In genomic region chr1:53110370-53111072, GRCh38 we compare ENCODE assay signal across 10 cellular contexts. TPM values are rescaled to one million over a fixed set of nuclear protein-coding genes. Genes with fewer than 3 reads are reported as not detected.
DNase-seq lines count a peak whose midpoint lies in the region; ATAC-seq and TF ChIP-seq lines count a peak whose summit lies in the region.
"Had no signal": no experiment of that assay in that cellular context is flagged by ENCODE, and none has a peak within 500 bp of the region (broad histone marks: within the 10 kb centered on the region; RNA-seq: fewer than 3 reads in every experiment).

No MANE protein-coding gene starts in this region.

- H3K9me3 ChIP-seq in IMR-90 (ENCODE audit: control insufficient read depth, insufficient read depth, low read length) (peaks cover 17% of the 10 kb centered on the region), MM.1S (replicated peaks; ENCODE audit: insufficient read depth, low read length) (no peaks in the 10 kb centered on the region)
- no peaks in the 10 kb centered on the region for H3K9me3 ChIP-seq in CD4-positive, alpha-beta memory T cell (ENCODE audit: control insufficient read depth in 1 of 2, low read length in 2 of 2)

- no peaks in the 10 kb centered on the region for H3F3A ChIP-seq in MM.1S (ENCODE audit: insufficient read depth, low read length)

- H3K4me2 ChIP-seq in IMR-90 (ENCODE audit: low read depth, low read length) = no peak overlapping the region
- no peak overlapping the region for H3K4me2 ChIP-seq in MM.1S (ENCODE audit: low read depth, low read length)
- H3K4me2 ChIP-seq in mesendoderm (ENCODE audit: low read length) = no peak overlapping the region

- CTCF ChIA-PET in IMR-90 (lab: Yijun Ruan, JAX) = no interaction called here
- CTCF ChIA-PET in CD4-positive, alpha-beta memory T cell (lab: Charles Lee; ENCODE audit: partially characterized antibody) = no interaction called here

- H3K79me1 ChIP-seq in IMR-90 (ENCODE audit: low read depth in 1 of 2, low read length in 2 of 2) (peaks cover 0 to 3% of the 10 kb centered on the region in 2 experiments; a peak in 1 of 4 replicates), mesendoderm (ENCODE audit: low read length) (no peaks in the 10 kb centered on the region)

- H3K79me2 ChIP-seq in MM.1S (ENCODE audit: low read length) (no peaks in the 10 kb centered on the region), mesendoderm (ENCODE audit: control insufficient read depth, insufficient read depth, low read length) (no peaks in the 10 kb centered on the region)

- peak overlapping the region; percentile 99 for H2BK20ac ChIP-seq in IMR-90 (ENCODE audit: low read depth, low read length)

- intact Hi-C loops in IMR-90 (cut with micrococcal nuclease) = no loop called here
- intact Hi-C loops in CD4-positive, alpha-beta memory T cell (cut with micrococcal nuclease) = no loop called here

- TF ChIP-seq POLR2A in IMR-90 (IDR thresholded peaks at IDR 0.05; ENCODE audit: low read depth, low read length) = no peak

- H3K4ac ChIP-seq in IMR-90 (ENCODE audit: low read depth, low read length) (peak overlapping the region; percentile 96), mesendoderm (ENCODE audit: low read depth, low read length) (no peak overlapping the region)

- H3K27me3 ChIP-seq in IMR-90 (ENCODE audit: control insufficient read depth, insufficient read depth, low read length) (no peaks in the 10 kb centered on the region), MM.1S (replicated peaks; ENCODE audit: insufficient read depth, low read length) (no peaks in the 10 kb centered on the region), mesendoderm (ENCODE audit: insufficient read depth, low read length, poor library complexity) (no peaks in the 10 kb centered on the region)
- no peaks in the 10 kb centered on the region for H3K27me3 ChIP-seq in CD4-positive, alpha-beta memory T cell (ENCODE audit: insufficient read depth, low read length)

- H3K27me3 Mint-ChIP-seq in CD4-positive, alpha-beta memory T cell = peaks cover 3 to 9% of the 10 kb centered on the region in 2 donors

- peak overlapping the region; percentile 72 for H3K14ac ChIP-seq in IMR-90 (replicated peaks; ENCODE audit: low read depth, low read length)

- H3K27ac Mint-ChIP-seq in CD4-positive, alpha-beta memory T cell = no peak overlapping the region

- H3K36me3 ChIP-seq in IMR-90 (ENCODE audit: control insufficient read depth, insufficient read depth, low read length) = no peaks in the 10 kb centered on the region
- H3K36me3 ChIP-seq in MM.1S (replicated peaks; ENCODE audit: insufficient read depth, low read length) = no peaks in the 10 kb centered on the region
- no peaks in the 10 kb centered on the region for H3K36me3 ChIP-seq in mesendoderm (ENCODE audit: control insufficient read depth, insufficient read depth, low read length)
- H3K36me3 ChIP-seq in CD4-positive, alpha-beta memory T cell (ENCODE audit: insufficient read depth, low read length) = no peaks in the 10 kb centered on the region
- H3K36me3 ChIP-seq: spleen had no signal

- H3K36me3 Mint-ChIP-seq in CD4-positive, alpha-beta memory T cell = no peaks in the 10 kb centered on the region
- H3K36me3 Mint-ChIP-seq: immature natural killer cell had no signal

- no peaks in the 10 kb centered on the region for H3K9me3 Mint-ChIP-seq in CD4-positive, alpha-beta memory T cell
- H3K9me3 Mint-ChIP-seq: immature natural killer cell had no signal

- H3K27ac ChIP-seq in IMR-90 (ENCODE audit: insufficient read depth, low read length) (peak overlapping the region; percentile 50), MM.1S (ENCODE audit: low read length) (no peak overlapping the region), mesendoderm (ENCODE audit: low read depth, low read length) (no peak overlapping the region)
- H3K27ac ChIP-seq in CD4-positive, alpha-beta memory T cell (ENCODE audit: low read depth, low read length) = no peak overlapping the region
- H3K27ac ChIP-seq: spleen had no signal

- H4K20me1 ChIP-seq in IMR-90 (ENCODE audit: insufficient read depth, low read length) (no peaks in the 10 kb centered on the region), MM.1S (ENCODE audit: insufficient read depth, low read length) (no peaks in the 10 kb centered on the region)

- peak overlapping the region; percentile 57 for H2AK9ac ChIP-seq in IMR-90 (replicated peaks; ENCODE audit: low read depth, low read length, poor library complexity)

- H3K23ac ChIP-seq in IMR-90 (ENCODE audit: low read depth, low read length) (peak overlapping the region; percentile 48; the same call in 1 of the 2 replicates), mesendoderm (ENCODE audit: low read length) (no peak overlapping the region)

- peaks cover 41% of the 10 kb centered on the region for H3K9me1 ChIP-seq in IMR-90 (ENCODE audit: insufficient read depth, low read length)

- BruUV-seq in IMR-90 (replicated peaks; lab: Mats Ljungman, UMichigan) = no TSS peak

- H3K9ac ChIP-seq in IMR-90 (ENCODE audit: low read depth, low read length) (no peak overlapping the region), MM.1S (ENCODE audit: low read length) (no peak overlapping the region), mesendoderm (ENCODE audit: low read length) (no peak overlapping the region)

- in situ Hi-C loops in IMR-90 (cut with MboI; ENCODE audit: low sequenced_read_pairs) = no loop called here

- H4K5ac ChIP-seq in IMR-90 (ENCODE audit: low read depth, low read length) (peak overlapping the region; percentile 82), mesendoderm (ENCODE audit: low read length) (no peak overlapping the region)

- peaks cover 10 to 20% (median 12%) of the 10 kb centered on the region in 4 donors for H3K4me1 Mint-ChIP-seq in CD4-positive, alpha-beta memory T cell

- H3K4me3 Mint-ChIP-seq in CD4-positive, alpha-beta memory T cell = no peak overlapping the region

- H2AK5ac ChIP-seq in IMR-90 (ENCODE audit: low read depth, low read length) (peak overlapping the region; percentile 99), mesendoderm (ENCODE audit: low read length) (no peak overlapping the region)

- DNase-seq in IMR-90 = peak; percentile 66
- peak; percentile 73 for DNase-seq in SIG-M5 (lab: John Stamatoyannopoulos, UW)
- DNase-seq in fibroblast of villous mesenchyme (ENCODE audit: low read depth) = peak; percentile 81
- DNase-seq in stimulated activated CD8-positive, alpha-beta memory T cell treated with anti-CD3 and anti-CD28 coated beads, Interleukin-2, amount 100 ng/mL, for 48 hours (ENCODE audit: low read depth in 2 of 2) = peak; percentile 19 to 35
- no peak for DNase-seq in MM.1S
- no peak for DNase-seq in mesendoderm
- DNase-seq in CD4-positive, alpha-beta memory T cell = no peak
- DNase-seq: immature natural killer cell, spleen had no signal

- TF ChIP-seq RAD21 in IMR-90 (IDR thresholded peaks at IDR 0.05; ENCODE audit: low read length) = no peak

- peak overlapping the region; percentile 83; the same call in 2 of the 3 replicates for H2BK15ac ChIP-seq in IMR-90 (ENCODE audit: low read depth, low read length)
- no peak overlapping the region for H2BK15ac ChIP-seq in mesendoderm (replicated peaks; ENCODE audit: low read depth)

- H3K4me1 ChIP-seq in IMR-90 (ENCODE audit: control insufficient read depth, insufficient read depth, low read length) (peaks cover 38% of the 10 kb centered on the region), MM.1S (ENCODE audit: low read length) (no peaks in the 10 kb centered on the region), mesendoderm (ENCODE audit: control insufficient read depth, low read depth, low read length) (peaks cover 2% of the 10 kb centered on the region)
- no peaks in the 10 kb centered on the region for H3K4me1 ChIP-seq in CD4-positive, alpha-beta memory T cell (ENCODE audit: insufficient read depth, low read length)

- H3K56ac ChIP-seq in IMR-90 (ENCODE audit: extremely low read depth, insufficient read depth, low read length) (peak overlapping the region; percentile 49; the same call in 1 of the 2 replicates), mesendoderm (ENCODE audit: low read length) (no peak overlapping the region)

- H3K18ac ChIP-seq in IMR-90 (ENCODE audit: low read depth, low read length) = peak overlapping the region; percentile 47
- H3K18ac ChIP-seq in mesendoderm (ENCODE audit: low read length) = no peak overlapping the region

- H2AFZ ChIP-seq in IMR-90 (replicated peaks; ENCODE audit: low read length, poor library complexity) (peak overlapping the region; percentile 74), MM.1S (ENCODE audit: low read length) (no peak overlapping the region)

- 60% methylated on average over 2 of the region's 18 CpGs; no CpG with 5 or more reads in 1 of the 2 experiments for WGBS in IMR-90 (ENCODE audit: extremely low coverage in 2 of 2, insufficient read length in 1 of 2), 2 experiments
- WGBS in mesendoderm (ENCODE audit: extremely low coverage, insufficient coverage, low lambda C conversion rate) = no CpG with 5 or more reads among the region's 18 CpGs

- H2BK5ac ChIP-seq in IMR-90 (ENCODE audit: low read depth, low read length, poor library complexity, severe bottlenecking) (peak overlapping the region; percentile 73), mesendoderm (ENCODE audit: low read length) (no peak overlapping the region)

- H3K4me3 ChIP-seq in IMR-90 (ENCODE audit: insufficient read depth, low read depth, low read length) (no peak overlapping the region), fibroblast of villous mesenchyme (ENCODE audit: low read depth, low read length) (no peak overlapping the region), MM.1S (ENCODE audit: low read length) (no peak overlapping the region), mesendoderm (ENCODE audit: low read length) (no peak overlapping the region)
- no peak overlapping the region for H3K4me3 ChIP-seq in CD4-positive, alpha-beta memory T cell (ENCODE audit: low read length in 2 of 2)
- H3K4me3 ChIP-seq: spleen had no signal

- peak overlapping the region; percentile 98 for H4K91ac ChIP-seq in IMR-90 (ENCODE audit: insufficient read depth, low read depth, low read length)

- peak overlapping the region; percentile 61 to 88; a peak in 3 of 4 replicates for H4K8ac ChIP-seq in IMR-90 (ENCODE audit: low read depth in 2 of 2, low read length in 2 of 2)
- H4K8ac ChIP-seq in mesendoderm (ENCODE audit: low read depth, low read length) = no peak overlapping the region

- ATAC-seq in IMR-90 (ENCODE audit: low read depth) (no peak), GM19324 (IDR thresholded peaks at IDR 0.05; ENCODE audit: low FRiP score, unreplicated experiment) (no peak)

- POLR2A ChIA-PET in IMR-90 (lab: Charles Lee; ENCODE audit: unreplicated experiment) = no interaction called here
- POLR2A ChIA-PET in CD4-positive, alpha-beta memory T cell (lab: Charles Lee; ENCODE audit: partially characterized antibody) = no interaction called here

- TF ChIP-seq CTCF in IMR-90 (conservative IDR thresholded peaks at IDR 0.05; ENCODE audit: low read depth, low read length) (no peak), fibroblast of villous mesenchyme (IDR thresholded peaks at IDR 0.05; ENCODE audit: insufficient read depth, low read depth, low read length) (no peak), MM.1S (IDR thresholded peaks at IDR 0.05; ENCODE audit: low read length) (no peak)

- dilution Hi-C loops in IMR-90 (cut with HindIII; ENCODE audit: low sequenced_read_pairs, unreplicated experiment) = no loop called here

- no peaks in the 10 kb centered on the region for H3K9me2 ChIP-seq in MM.1S (replicated peaks; ENCODE audit: insufficient read depth, low read length)

- peak overlapping the region; percentile 96 for H2BK120ac ChIP-seq in IMR-90 (ENCODE audit: low read depth, low read length)
- no peak overlapping the region for H2BK120ac ChIP-seq in mesendoderm (ENCODE audit: low read depth, low read length)

RNA-seq across cellular contexts. Expression of gene SLC1A7, which starts 31.9 kb away (rescaled TPM):
- total RNA-seq in IMR-90 (2012; rRNA removed) (not detected in 2 replicates), fibroblast of villous mesenchyme (under 0.01 TPM in 2 replicates)
- polyA plus RNA-seq in IMR-90 (2012; rRNA removed) = 0.05 and 0.06 TPM in 2 replicates
- polyA plus RNA-seq in IMR-90 (2012; cell fraction: cytosol; rRNA removed) = 0.09 TPM in 1 of 2 replicates, not detected in the other
- polyA plus RNA-seq in IMR-90 (2012; cell fraction: nucleus; rRNA removed; ENCODE audit: low replicate concordance) = 0.37 and 0.40 TPM in 2 replicates
- not detected for polyA plus RNA-seq in mesendoderm (2013, experiment 1 of 2)
- polyA plus RNA-seq in mesendoderm (2013, experiment 2 of 2) = 0.01 TPM
- total RNA-seq in CD4-positive, alpha-beta memory T cell = not detected
- not detected for polyA plus RNA-seq in CD4-positive, alpha-beta memory T cell

RNA-seq across cellular contexts. Expression of gene PODN, which starts 48.5 kb away (rescaled TPM):
- 0.54 and 0.56 TPM in 2 replicates for total RNA-seq in IMR-90 (2012; rRNA removed)
- 5.4 and 6.2 TPM in 2 replicates for polyA plus RNA-seq in IMR-90 (2012; rRNA removed)
- polyA plus RNA-seq in IMR-90 (2012; cell fraction: cytosol; rRNA removed) = 4.1 and 10.2 TPM in 2 replicates
- 28.0 and 31.3 TPM in 2 replicates for polyA plus RNA-seq in IMR-90 (2012; cell fraction: nucleus; rRNA removed; ENCODE audit: low replicate concordance)
- total RNA-seq in fibroblast of villous mesenchyme = 8.7 and 9.1 TPM in 2 replicates
- not detected for polyA plus RNA-seq in mesendoderm (2013, experiment 1 of 2)
- not detected for polyA plus RNA-seq in mesendoderm (2013, experiment 2 of 2)
- total RNA-seq in CD4-positive, alpha-beta memory T cell = not detected
- polyA plus RNA-seq in CD4-positive, alpha-beta memory T cell = not detected

Comparison
In these comparisons a context has a peak if more than half of its experiments do, and no peak if none do; other contexts are left out.
1. DNase-seq: peak in IMR-90 (single experiment), SIG-M5 (single experiment), fibroblast of villous mesenchyme (single experiment) and stimulated activated CD8-positive, alpha-beta memory T cell treated with anti-CD3 and anti-CD28 coated beads, Interleukin-2, amount 100 ng/mL, for 48 hours (2 of 2); none in MM.1S (single experiment), mesendoderm (single experiment) and CD4-positive, alpha-beta memory T cell (0 of 5).